8 cellular contexts compared by ENCODE assay signal in genomic region chr18:3245853-3246635, GRCh38. TPM values are rescaled to one million over a fixed set of nuclear protein-coding genes. Genes with fewer than 3 reads are reported as not detected.
DNase-seq lines count a peak whose midpoint lies in the region; ATAC-seq and TF ChIP-seq lines count a peak whose summit lies in the region.

No MANE protein-coding gene starts in this region.

- H3K4me3 Mint-ChIP-seq in T-helper 17 cell: peak overlapping the region; percentile 94

- H3K27me3 Mint-ChIP-seq in T-helper 17 cell: no peaks in the 10 kb centered on the region

- peak; percentile 22 for DNase-seq in NCI-H1417 treated with DMSO at 0.1 percent for 48 hours (lab: John Stamatoyannopoulos, UW)
- peak; percentile 56 to 62 (median 59) for DNase-seq in T-helper 17 cell
- DNase-seq in ascending aorta (ENCODE audit: low spot score in 2 of 2): peak; percentile 54 to 93
- DNase-seq in hippocampal formation (lab: John Stamatoyannopoulos, UW): peak; percentile 65 to 88
- DNase-seq in retinal pigment epithelial cell (ENCODE audit: low read depth): no peak
- no peak for DNase-seq in GM19240 (ENCODE audit: insufficient read length, low spot score)

- H3K27ac Mint-ChIP-seq in T-helper 17 cell: peak overlapping the region; percentile 95

- peaks cover 31% of the 10 kb centered on the region for H3K4me1 Mint-ChIP-seq in T-helper 17 cell

- H3K4me3 ChIP-seq in GM12875 (ENCODE audit: low read depth, low read length) (peak overlapping the region; percentile 93), ascending aorta (peak overlapping the region; percentile 81 to 92), retinal pigment epithelial cell (ENCODE audit: low read length) (peak overlapping the region; percentile 54)

- H3K27ac ChIP-seq in ascending aorta: peak overlapping the region; percentile 100

- no peaks in the 10 kb centered on the region for H3K27me3 ChIP-seq in ascending aorta

- TF ChIP-seq CTCF in GM12875 (IDR thresholded peaks at IDR 0.05; ENCODE audit: borderline replicate concordance, insufficient read depth, low read depth, low read length) (peak; percentile 97), ascending aorta (IDR thresholded peaks at IDR 0.05) (peak; percentile 93 to 98 (median 98)), retinal pigment epithelial cell (conservative IDR thresholded peaks at IDR 0.05; ENCODE audit: low read depth, low read length) (peak; percentile 95)

- ATAC-seq in HG02763 (IDR thresholded peaks at IDR 0.05; ENCODE audit: unreplicated experiment) (peak; percentile 40), T-helper 17 cell (peak; percentile 64)

- peaks cover 0 to 11% of the 10 kb centered on the region in 2 donors for H3K36me3 ChIP-seq in ascending aorta

- peaks cover 12% of the 10 kb centered on the region for H3K36me3 Mint-ChIP-seq in T-helper 17 cell (ENCODE audit: low read depth)

- H3K4me1 ChIP-seq in ascending aorta: peaks cover 2 to 5% of the 10 kb centered on the region in 2 donors

- intact Hi-C loops in ascending aorta (cut with DNase I): loop anchor here (1.0 to 5.0 kb wide), 5 partner anchors 25 to 389 kb away; no protein-coding TSS in a partner anchor

- H3K9me3 ChIP-seq in T-helper 17 cell (ENCODE audit: control insufficient read depth, low read length, poor library complexity, severe bottlenecking) (no peaks in the 10 kb centered on the region), ascending aorta (no peaks in the 10 kb centered on the region)

RNA-seq across cellular contexts. Expression of gene MYL12A, which starts 1.6 kb away (rescaled TPM):
- total RNA-seq in T-helper 17 cell (100 to 1,000 TPM; 480 to 500 TPM), ascending aorta (421 TPM)

RNA-seq across cellular contexts. Expression of gene MYL12B, which starts 15.9 kb away (rescaled TPM):
- total RNA-seq in T-helper 17 cell (100 to 1,000 TPM; 172 to 178 TPM), ascending aorta (198 TPM)

RNA-seq across cellular contexts. Expression of gene MYOM1, which starts 26.3 kb away (rescaled TPM):
- 1 to 10 TPM in 1 of 2 donors, under 1 TPM in 1; 0.92 to 3.2 TPM for total RNA-seq in T-helper 17 cell
- 7.8 TPM for total RNA-seq in ascending aorta

Comparison
In these comparisons a context has a peak if more than half of its experiments do, and no peak if none do; other contexts are left out.
1. DNase-seq: peak in NCI-H1417 treated with DMSO at 0.1 percent for 48 hours (single experiment), T-helper 17 cell (3 of 3), ascending aorta (2 of 2) and hippocampal formation (2 of 2); none in retinal pigment epithelial cell (single experiment) and GM19240 (single experiment).
2. Peak in every context shown above with its lines, with median percentiles within 50 percentile points of each other: H3K4me3 ChIP-seq and CTCF ChIP-seq.